ENCODE assay signal across 2 cellular contexts in genomic region chr12:108702534-108702933, GRCh38.
TF ChIP-seq lines count a peak whose summit lies in the region.

No MANE protein-coding gene starts in this region.

TF ChIP-seq in GM23338, 12 proteins besides CTCF, POLR2A, EP300 and RAD21:
- TF ChIP-seq ZNF462 (CRISPR knock-in tag; IDR thresholded peaks at IDR 0.05) (no peak), EZH2 (IDR thresholded peaks at IDR 0.05; ENCODE audit: low read depth, unreplicated experiment) (no peak), NANOG (IDR thresholded peaks at IDR 0.05; ENCODE audit: borderline replicate concordance) (no peak), POLR2AphosphoS5 (IDR thresholded peaks at IDR 0.05; ENCODE audit: low read depth) (no peak), ETS1 (IDR thresholded peaks at IDR 0.05) (no peak), REST (IDR thresholded peaks at IDR 0.05; ENCODE audit: unreplicated experiment) (no peak), JUNB (IDR thresholded peaks at IDR 0.05; ENCODE audit: unreplicated experiment) (no peak), EZH2phosphoT487 (IDR thresholded peaks at IDR 0.05; ENCODE audit: unreplicated experiment) (no peak), ZNF114 (CRISPR knock-in tag; IDR thresholded peaks at IDR 0.05) (no peak), CREB1 (CRISPR knock-in tag; IDR thresholded peaks at IDR 0.05; ENCODE audit: low read depth) (no peak), STAT1 (IDR thresholded peaks at IDR 0.05; ENCODE audit: unreplicated experiment) (no peak), ZNF331 (CRISPR knock-in tag; IDR thresholded peaks at IDR 0.05; ENCODE audit: low read depth) (no peak)
TF ChIP-seq in GM23338: peak in this region for 0.

TF ChIP-seq in WTC11, 78 proteins besides CTCF, POLR2A, EP300 and RAD21 (continued from another document):
- TF ChIP-seq PRDM15 (CRISPR knock-in tag; IDR thresholded peaks at IDR 0.05): no peak
